1 cellular context compared by ENCODE assay signal in the genomic region with DNA sequence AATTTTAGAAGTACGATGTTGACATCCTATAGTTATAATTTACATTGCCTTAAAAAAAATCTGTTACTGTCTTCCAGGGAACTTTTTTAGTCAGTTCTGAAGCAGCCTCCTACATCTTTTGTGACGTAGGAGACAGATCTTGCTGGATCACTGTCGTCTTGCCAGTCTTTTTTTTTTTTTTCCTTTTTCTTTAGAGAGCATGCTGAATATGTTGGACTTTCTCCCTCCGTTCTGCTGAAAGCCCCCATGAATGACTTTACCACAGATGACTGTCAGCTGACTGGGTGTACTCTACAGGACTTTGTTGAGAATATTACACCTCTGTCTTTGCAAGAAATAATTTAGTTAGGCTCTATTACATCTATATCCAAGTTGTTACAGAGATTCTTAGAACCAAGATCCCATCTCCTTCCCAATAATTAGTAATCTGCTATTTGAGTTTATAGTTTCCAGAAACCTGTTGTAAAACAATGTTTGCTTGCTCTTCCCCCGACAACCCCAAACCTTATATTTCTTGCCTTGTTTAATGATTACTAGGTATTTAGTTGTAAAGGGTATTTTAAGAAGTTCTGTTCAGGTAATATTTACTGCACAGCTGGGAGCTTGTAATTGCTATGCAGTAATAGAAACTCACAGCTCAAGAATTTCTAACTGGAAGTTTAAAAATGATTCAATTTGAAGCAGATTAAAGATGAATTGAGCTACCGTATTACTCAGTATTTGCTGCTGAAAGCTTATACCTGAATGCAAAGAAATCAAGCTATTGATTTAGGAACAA.
TF ChIP-seq lines count a peak whose summit lies in the region.

No MANE protein-coding gene starts in this region.

TF ChIP-seq in HEK293T, 16 proteins besides CTCF, POLR2A, EP300 and RAD21 (continued from another document):
- TF ChIP-seq, protein P1, sequence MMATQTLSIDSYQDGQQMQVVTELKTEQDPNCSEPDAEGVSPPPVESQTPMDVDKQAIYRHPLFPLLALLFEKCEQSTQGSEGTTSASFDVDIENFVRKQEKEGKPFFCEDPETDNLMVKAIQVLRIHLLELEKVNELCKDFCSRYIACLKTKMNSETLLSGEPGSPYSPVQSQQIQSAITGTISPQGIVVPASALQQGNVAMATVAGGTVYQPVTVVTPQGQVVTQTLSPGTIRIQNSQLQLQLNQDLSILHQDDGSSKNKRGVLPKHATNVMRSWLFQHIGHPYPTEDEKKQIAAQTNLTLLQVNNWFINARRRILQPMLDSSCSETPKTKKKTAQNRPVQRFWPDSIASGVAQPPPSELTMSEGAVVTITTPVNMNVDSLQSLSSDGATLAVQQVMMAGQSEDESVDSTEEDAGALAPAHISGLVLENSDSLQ (IDR thresholded peaks at IDR 0.05) = no peak
